13 cellular contexts compared by ENCODE assay signal in the genomic region with DNA sequence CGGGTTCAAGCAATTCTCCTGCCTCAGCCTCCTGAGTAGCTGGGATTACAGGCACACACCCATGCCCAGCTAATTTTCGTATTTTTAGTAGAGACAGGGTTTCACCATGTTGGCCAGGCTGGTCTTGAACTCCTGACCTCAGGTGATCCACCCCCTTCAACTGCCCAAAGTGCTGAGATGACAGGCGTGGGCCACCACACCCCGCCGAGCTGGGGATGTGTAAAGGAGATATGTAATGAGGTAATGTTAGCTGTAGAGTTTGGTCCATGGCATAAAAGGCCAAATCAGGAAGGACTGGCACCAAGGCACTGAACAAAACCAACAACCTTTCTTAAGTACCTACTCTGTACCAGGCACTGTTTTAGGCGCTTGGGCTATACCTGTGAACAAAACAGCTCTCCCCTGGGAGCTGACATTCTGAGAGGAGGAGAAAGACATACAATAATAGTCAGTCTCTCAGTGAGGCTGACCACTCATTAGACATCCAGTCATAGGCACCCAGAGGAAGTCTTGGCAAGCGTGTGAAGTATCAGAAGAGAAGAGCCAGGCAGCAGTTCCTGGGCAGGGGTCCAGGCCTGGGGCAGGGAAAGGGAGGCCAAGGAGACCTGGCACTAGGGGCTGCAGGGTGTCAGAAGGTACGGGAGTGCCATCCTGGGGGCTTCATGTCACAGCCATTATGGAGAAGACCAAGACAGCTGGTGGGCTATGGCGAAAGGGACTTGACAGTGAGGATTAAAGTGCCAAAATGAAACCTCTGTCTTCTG.
DNase-seq lines count a peak whose midpoint lies in the region; ATAC-seq and TF ChIP-seq lines count a peak whose summit lies in the region.
"Had no signal": no experiment of that assay in that cellular context is flagged by ENCODE, and none has a peak within 500 bp of the region (broad histone marks: within the 10 kb centered on the region; RNA-seq: fewer than 3 reads in every experiment).

No MANE protein-coding gene starts in this region.

- H3K27ac ChIP-seq in ovary (no peak overlapping the region), thyroid gland (no peak overlapping the region)

- TF ChIP-seq CTCF in GM12865 (IDR thresholded peaks at IDR 0.05; ENCODE audit: insufficient read depth, low read depth, low read length, missing control alignments) (no peak), ovary (IDR thresholded peaks at IDR 0.05) (no peak), thyroid gland (IDR thresholded peaks at IDR 0.05) (no peak)

- TF ChIP-seq POLR2A in ovary (IDR thresholded peaks at IDR 0.05), result no peak
- TF ChIP-seq POLR2A in thyroid gland (IDR thresholded peaks at IDR 0.05), result no peak

- H3K4me1 ChIP-seq in ovary (ENCODE audit: insufficient read depth), result no peaks in the 10 kb centered on the region
- no peaks in the 10 kb centered on the region for H3K4me1 ChIP-seq in thyroid gland

- H3K36me3 ChIP-seq in MG63 (no peaks in the 10 kb centered on the region), ovary (no peaks in the 10 kb centered on the region), thyroid gland (no peaks in the 10 kb centered on the region)
- H3K36me3 ChIP-seq: HAP-1 had no signal

- DNase-seq in GM12865 (ENCODE audit: low read depth), result peak; percentile 9
- peak; percentile 16 for DNase-seq in MG63
- peak; percentile 68 for DNase-seq in Right ventricle myocardium superior
- peak; percentile 64 for DNase-seq in left ventricle myocardium superior
- no peak for DNase-seq in ovary
- DNase-seq in NCI-H2081 (lab: John Stamatoyannopoulos, UW), result no peak
- no peak for DNase-seq in thyroid gland
- DNase-seq: C1 segment of cervical spinal cord; Calu3; CD4-positive, alpha-beta T cell; DMS 273 treated with DMSO at 0.1 percent for 48 hours had no signal

- ATAC-seq in Right ventricle myocardium superior (ENCODE audit: poor library complexity) (peak; percentile 87), left ventricle myocardium superior (peak; percentile 91)
- ATAC-seq in activated CD4-positive, CD25-positive, alpha-beta regulatory T cell treated with anti-CD3 and anti-CD28 coated beads, Interleukin-2, amount 50 U/mL, for 24 hours, result no peak

- WGBS in ovary, 3 donors, result 94 to 96% (median 95%) methylated on average over 9 of the region's 9 CpGs
- WGBS in thyroid gland, 2 donors, result 95 to 96% methylated on average over 9 of the region's 9 CpGs

- H3K4me3 ChIP-seq in GM12865 (ENCODE audit: low read depth, low read length) (no peak overlapping the region), MG63 (no peak overlapping the region), ovary (no peak overlapping the region), thyroid gland (replicated peaks in 1 of 3) (no peak overlapping the region)
- H3K4me3 ChIP-seq: HAP-1 had no signal

- intact Hi-C loops in Right ventricle myocardium superior (cut with DNase I) (no loop called here), left ventricle myocardium superior (cut with micrococcal nuclease) (no loop called here), ovary (cut with DNase I) (no loop called here), thyroid gland (cut with DNase I) (no loop called here)

- H3K27me3 ChIP-seq in MG63 (no peaks in the 10 kb centered on the region), ovary (no peaks in the 10 kb centered on the region), thyroid gland (no peaks in the 10 kb centered on the region)

- H3K9me3 ChIP-seq in MG63 (no peaks in the 10 kb centered on the region), ovary (no peaks in the 10 kb centered on the region), thyroid gland (no peaks in the 10 kb centered on the region)
- H3K9me3 ChIP-seq: HAP-1 had no signal

- no peak for TF ChIP-seq EP300 in ovary (IDR thresholded peaks at IDR 0.05)

Comparison
In these comparisons a context has a peak if more than half of its experiments do, and no peak if none do; other contexts are left out.
1. DNase-seq: peak in GM12865 (single experiment), MG63 (single experiment), Right ventricle myocardium superior (single experiment) and left ventricle myocardium superior (single experiment); none in ovary (0 of 5), NCI-H2081 (0 of 2) and thyroid gland (0 of 2).
2. ATAC-seq: peak in Right ventricle myocardium superior (single experiment) and left ventricle myocardium superior (single experiment); none in activated CD4-positive, CD25-positive, alpha-beta regulatory T cell treated with anti-CD3 and anti-CD28 coated beads, Interleukin-2, amount 50 U/mL, for 24 hours (0 of 2).